Comparison of ENCODE assay signal across 16 cellular contexts in genomic region chr11:133810766-133811165, GRCh38. TPM values are rescaled to one million over a fixed set of nuclear protein-coding genes. Genes with fewer than 3 reads are reported as not detected.
DNase-seq lines count a peak whose midpoint lies in the region; FAIRE-seq and TF ChIP-seq lines count a peak whose summit lies in the region.
"Had no signal": no experiment of that assay in that cellular context is flagged by ENCODE, and none has a peak within 500 bp of the region (broad histone marks: within the 10 kb centered on the region; RNA-seq: fewer than 3 reads in every experiment).

No MANE protein-coding gene starts in this region.

- TF ChIP-seq POLR2A in spleen (IDR thresholded peaks at IDR 0.05) = no peak

- peaks cover 11% of the 10 kb centered on the region for H3K27me3 Mint-ChIP-seq in MCF 10A (ENCODE audit: insufficient read depth, unreplicated experiment)

- H3K36me3 ChIP-seq in hepatocyte (replicated peaks; ENCODE audit: insufficient read depth, low read depth) (no peaks in the 10 kb centered on the region), spleen (no peaks in the 10 kb centered on the region)
- H3K36me3 ChIP-seq: BE2C had no signal

- TF ChIP-seq CTCF in D721Med (IDR thresholded peaks at IDR 0.05; ENCODE audit: insufficient read depth, missing control alignments) (no peak), hepatocyte (IDR thresholded peaks at IDR 0.05; ENCODE audit: poor library complexity) (no peak), spleen (IDR thresholded peaks at IDR 0.05 in 8 of 11, conservative IDR thresholded peaks at IDR 0.05 in 3 of 11) (no peak), MCF 10A (IDR thresholded peaks at IDR 0.05; ENCODE audit: unreplicated experiment) (no peak), GM20000 (IDR thresholded peaks at IDR 0.05; ENCODE audit: extremely low read depth, missing control alignments) (no peak)

- BruUV-seq in MCF 10A (replicated peaks; lab: Mats Ljungman, UMichigan) = no TSS peak

- no peaks in the 10 kb centered on the region for H3K9me3 Mint-ChIP-seq in MCF 10A (ENCODE audit: unreplicated experiment)
- H3K9me3 Mint-ChIP-seq: H9 had no signal

- 61% methylated on average over 7 of the region's 7 CpGs for WGBS in hepatocyte (ENCODE audit: low lambda C conversion rate, missing lambda C conversion rate)
- WGBS in spleen, 5 donors = 77 to 84% (median 82%) methylated on average over 7 of the region's 7 CpGs

- peak overlapping the region; percentile 17 for H3K27ac ChIP-seq in hepatocyte
- H3K27ac ChIP-seq in spleen = peak overlapping the region in 6 of 8 donors; percentile 24 to 80 (median 53)
- H3K27ac ChIP-seq: A549 had no signal

- peak; percentile 77 for FAIRE-seq in D721Med (lab: Jason Lieb, UNC)
- FAIRE-seq: A549 had no signal

- H3K79me2 ChIP-seq in hepatocyte = no peaks in the 10 kb centered on the region

- peaks cover 18% of the 10 kb centered on the region for H3K4me1 ChIP-seq in hepatocyte (ENCODE audit: insufficient read depth)
- H3K4me1 ChIP-seq in spleen = peaks cover 0 to 14% (median 3%) of the 10 kb centered on the region in 6 donors
- H3K4me1 ChIP-seq: A549, BE2C had no signal

- H3K4me1 Mint-ChIP-seq in MCF 10A (ENCODE audit: insufficient read depth, unreplicated experiment) = no peaks in the 10 kb centered on the region
- H3K4me1 Mint-ChIP-seq: CD8-positive, alpha-beta memory T cell had no signal

- no peak overlapping the region for H2AFZ ChIP-seq in hepatocyte

- intact Hi-C loops in spleen (cut with DNase I; ENCODE audit: low total_unique reads) = no loop called here
- intact Hi-C loops in MCF 10A (cut with micrococcal nuclease) = no loop called here

- DNase-seq in D721Med (ENCODE audit: insufficient read length, low spot score) (no peak), NCI-H524 treated with DMSO at 0.1 percent for 48 hours (lab: John Stamatoyannopoulos, UW) (peak; percentile 72), hepatocyte (ENCODE audit: low spot score) (no peak), spleen (no peak), NCI-H1092 (lab: John Stamatoyannopoulos, UW) (no peak), MCF 10A (ENCODE audit: unreplicated experiment) (no peak), GM20000 (ENCODE audit: low spot score) (no peak)
- DNase-seq: BE2C; CD8-positive, alpha-beta memory T cell; DMS53; GF-D8; GOT3; H9 had no signal

- H3K27me3 ChIP-seq in hepatocyte (peaks cover 53% of the 10 kb centered on the region), spleen (replicated peaks in 1 of 7) (peaks cover 0 to 9% (median 0%) of the 10 kb centered on the region in 7 donors)

- no peaks in the 10 kb centered on the region for H3K9me2 ChIP-seq in hepatocyte (replicated peaks; ENCODE audit: insufficient read depth)

- no peaks in the 10 kb centered on the region for H4K20me1 ChIP-seq in hepatocyte (ENCODE audit: insufficient read depth, poor library complexity, severe bottlenecking)

- H3K4me3 ChIP-seq in hepatocyte (no peak overlapping the region), spleen (no peak overlapping the region)
- H3K4me3 ChIP-seq: A549 had no signal

- CTCF ChIA-PET in MCF 10A (lab: Yijun Ruan, JAX) = interaction anchor here (1.0 to 3.0 kb wide), 4 partner anchors 11 to 676 kb away, joined by 3 to 20 read pairs (median 6); no protein-coding TSS in a partner anchor

- H3K9me3 ChIP-seq in hepatocyte (ENCODE audit: low read depth) (no peaks in the 10 kb centered on the region), spleen (no peaks in the 10 kb centered on the region)
- H3K9me3 ChIP-seq: A549, BE2C, Caco-2 had no signal

- peak overlapping the region; percentile 68 for H3K4me2 ChIP-seq in hepatocyte
- H3K4me2 ChIP-seq: A549 had no signal

- H3K27ac Mint-ChIP-seq in MCF 10A (ENCODE audit: low read depth, unreplicated experiment) = no peak overlapping the region
- H3K27ac Mint-ChIP-seq: CD8-positive, alpha-beta memory T cell; H9 had no signal

- no peaks in the 10 kb centered on the region for H3K36me3 Mint-ChIP-seq in MCF 10A (ENCODE audit: insufficient read depth, unreplicated experiment)
- H3K36me3 Mint-ChIP-seq: CD8-positive, alpha-beta memory T cell had no signal

- POLR2A ChIA-PET in MCF 10A (lab: Yijun Ruan, JAX) = no interaction called here

- H3K4me3 Mint-ChIP-seq in MCF 10A (ENCODE audit: unreplicated experiment) = no peak overlapping the region
- H3K4me3 Mint-ChIP-seq: CD8-positive, alpha-beta memory T cell; H9 had no signal

RNA-seq across cellular contexts. Expression of gene SPATA19, which starts 34.5 kb away (rescaled TPM):
- not detected in 2 replicates for total RNA-seq in hepatocyte
- not detected in 2 replicates for polyA plus RNA-seq in hepatocyte
- not detected for total RNA-seq in spleen
- under 1 TPM in 1 of 3 donors, not detected in 2; 0.15 TPM for polyA plus RNA-seq in spleen
- total RNA-seq in MCF 10A (2022) = not detected in 2 replicates
- total RNA-seq: Caco-2; CD8-positive, alpha-beta memory T cell; H9 had no signal
- polyA plus RNA-seq: A549; AG04450; CD8-positive, alpha-beta memory T cell had no signal
